Comparison of ENCODE assay signal across 9 cellular contexts in the genomic region with DNA sequence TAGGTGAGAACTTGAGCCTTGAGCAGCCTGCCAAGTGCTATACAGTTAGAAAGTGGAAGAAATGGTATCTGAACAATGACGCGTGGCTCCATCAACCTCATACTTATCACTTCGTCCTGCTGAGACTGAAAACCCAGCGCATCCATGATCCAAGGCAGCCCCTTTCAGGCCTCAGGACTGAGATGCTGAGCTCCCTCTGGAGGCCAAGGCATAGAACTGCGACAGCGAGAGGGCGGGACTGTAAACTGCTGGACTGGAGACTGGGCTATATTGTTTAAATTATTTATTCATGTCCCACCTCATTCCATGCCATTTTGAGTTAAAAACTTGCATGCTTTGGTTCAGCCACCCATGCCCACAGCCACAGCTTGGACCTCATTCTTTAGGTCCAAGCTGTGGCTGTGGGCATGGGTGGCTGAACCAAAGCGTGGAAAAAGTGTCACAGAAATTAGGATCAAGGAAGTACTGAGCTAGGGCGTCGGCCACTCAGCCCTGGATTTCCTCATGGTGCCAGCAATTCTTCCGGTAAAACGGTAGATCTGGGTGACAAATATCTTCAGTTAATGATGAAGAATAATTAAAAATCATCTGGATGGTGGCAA.
DNase-seq lines count a peak whose midpoint lies in the region; ATAC-seq and TF ChIP-seq lines count a peak whose summit lies in the region.
"Had no signal": no experiment of that assay in that cellular context is flagged by ENCODE, and none has a peak within 500 bp of the region (broad histone marks: within the 10 kb centered on the region; RNA-seq: fewer than 3 reads in every experiment).

No MANE protein-coding gene starts in this region.

- H3K36me3 Mint-ChIP-seq in CD8-positive, alpha-beta T cell, result no peaks in the 10 kb centered on the region

- in situ Hi-C loops in ACHN (cut with HindIII; ENCODE audit: low pct_ligation_motif_present, low pct_unique_long_range_greater_than_20kb, low sequenced_read_pairs), result no loop called here

- H3K4me1 ChIP-seq in liver (ENCODE audit: control insufficient read depth in 4 of 4, insufficient read depth in 4 of 4, low read length in 3 of 4), result no peaks in the 10 kb centered on the region
- H3K4me1 ChIP-seq in CD8-positive, alpha-beta T cell (ENCODE audit: insufficient read depth, low read length), result no peaks in the 10 kb centered on the region

- H3K27me3 Mint-ChIP-seq in CD8-positive, alpha-beta T cell (ENCODE audit: low read depth), result peaks cover 2% of the 10 kb centered on the region
- H3K27me3 Mint-ChIP-seq: central memory CD8-positive, alpha-beta T cell had no signal

- 78% methylated on average over 12 of the region's 12 CpGs for WGBS in liver

- peak; percentile 75 to 89 for TF ChIP-seq RAD21 in liver (IDR thresholded peaks at IDR 0.05)

- POLR2A ChIA-PET in CD8-positive, alpha-beta T cell (lab: Charles Lee), result no interaction called here

- CTCF ChIA-PET in CD8-positive, alpha-beta T cell (lab: Charles Lee), result no interaction called here

- H3K9ac ChIP-seq in liver (ENCODE audit: low read depth in 1 of 2, low read length in 2 of 2), result no peak overlapping the region

- H3K4me3 Mint-ChIP-seq in CD8-positive, alpha-beta T cell, result no peak overlapping the region
- H3K4me3 Mint-ChIP-seq: central memory CD8-positive, alpha-beta T cell had no signal

- no peak overlapping the region for H3K27ac ChIP-seq in liver (ENCODE audit: low read depth in 1 of 2, low read length in 2 of 2)
- H3K27ac ChIP-seq in CD8-positive, alpha-beta T cell (ENCODE audit: low read depth, low read length), result no peak overlapping the region

- H3K4me1 Mint-ChIP-seq in CD8-positive, alpha-beta T cell (ENCODE audit: low read depth), result no peaks in the 10 kb centered on the region
- H3K4me1 Mint-ChIP-seq: central memory CD8-positive, alpha-beta T cell had no signal

- no peak overlapping the region for H3K27ac Mint-ChIP-seq in CD8-positive, alpha-beta T cell

- H3K4me3 ChIP-seq in liver (ENCODE audit: low read depth in 1 of 3, low read length in 3 of 3), result no peak overlapping the region
- H3K4me3 ChIP-seq in CD8-positive, alpha-beta T cell (ENCODE audit: low read depth, low read length), result no peak overlapping the region

- H3K36me3 ChIP-seq in liver (ENCODE audit: control insufficient read depth in 4 of 4, insufficient read depth in 3 of 4, low read depth in 1 of 4, low read length in 3 of 4), result peaks cover 0 to 3% (median 1%) of the 10 kb centered on the region in 4 donors
- H3K36me3 ChIP-seq in CD8-positive, alpha-beta T cell (ENCODE audit: insufficient read depth, low read length), result no peaks in the 10 kb centered on the region

- DNase-seq in ACHN, result peak; percentile 37
- DNase-seq in NCI-H1092 (lab: John Stamatoyannopoulos, UW), result peak; percentile 3
- DNase-seq in cerebellar cortex (ENCODE audit: low spot score), result peak; percentile 22
- no peak for DNase-seq in NCI-H2081 treated with DMSO at 0.1 percent for 48 hours (lab: John Stamatoyannopoulos, UW)
- no peak for DNase-seq in LoVo (ENCODE audit: low spot score)
- DNase-seq in CD8-positive, alpha-beta T cell, result no peak

- H3K9me3 ChIP-seq in liver (ENCODE audit: control insufficient read depth in 4 of 4, low read length in 3 of 4), result no peaks in the 10 kb centered on the region
- H3K9me3 ChIP-seq in CD8-positive, alpha-beta T cell (ENCODE audit: low read length), result no peaks in the 10 kb centered on the region

- intact Hi-C loops in CD8-positive, alpha-beta T cell (cut with DNase I, micrococcal nuclease), result no loop called here

- TF ChIP-seq CTCF in GM12872 (IDR thresholded peaks at IDR 0.05; ENCODE audit: insufficient read depth, low read depth, low read length) (peak; percentile 82), liver (IDR thresholded peaks at IDR 0.05; ENCODE audit: low read depth, low read length, missing input control) (peak; percentile 59)
- TF ChIP-seq CTCF in CD8-positive, alpha-beta T cell (IDR thresholded peaks at IDR 0.05), result no peak

- ATAC-seq in CD8-positive, alpha-beta T cell, result no peak

- H3K27me3 ChIP-seq in liver (ENCODE audit: control insufficient read depth in 4 of 4, insufficient read depth in 4 of 4, low read length in 3 of 4), result no peaks in the 10 kb centered on the region
- H3K27me3 ChIP-seq in CD8-positive, alpha-beta T cell (ENCODE audit: insufficient read depth, low read length), result no peaks in the 10 kb centered on the region

- H3K9me3 Mint-ChIP-seq in CD8-positive, alpha-beta T cell, result no peaks in the 10 kb centered on the region

TF ChIP-seq in liver, 16 proteins besides CTCF, POLR2A, EP300 and RAD21:
- TF ChIP-seq, protein P1, sequence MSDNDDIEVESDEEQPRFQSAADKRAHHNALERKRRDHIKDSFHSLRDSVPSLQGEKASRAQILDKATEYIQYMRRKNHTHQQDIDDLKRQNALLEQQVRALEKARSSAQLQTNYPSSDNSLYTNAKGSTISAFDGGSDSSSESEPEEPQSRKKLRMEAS (IDR thresholded peaks at IDR 0.05), result no peak
- TF ChIP-seq YY1 (IDR thresholded peaks at IDR 0.05), result no peak
- no peak for TF ChIP-seq GABPA (IDR thresholded peaks at IDR 0.05 in 1 of 2, conservative IDR thresholded peaks at IDR 0.05 in 1 of 2)
- no peak for TF ChIP-seq FOXA1 (IDR thresholded peaks at IDR 0.05)
- no peak for TF ChIP-seq JUND (IDR thresholded peaks at IDR 0.05)
- no peak for TF ChIP-seq TAF1 (conservative IDR thresholded peaks at IDR 0.05)
- TF ChIP-seq, protein P2, sequence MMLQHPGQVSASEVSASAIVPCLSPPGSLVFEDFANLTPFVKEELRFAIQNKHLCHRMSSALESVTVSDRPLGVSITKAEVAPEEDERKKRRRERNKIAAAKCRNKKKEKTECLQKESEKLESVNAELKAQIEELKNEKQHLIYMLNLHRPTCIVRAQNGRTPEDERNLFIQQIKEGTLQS (IDR thresholded peaks at IDR 0.05), result no peak
- TF ChIP-seq, protein P3, sequence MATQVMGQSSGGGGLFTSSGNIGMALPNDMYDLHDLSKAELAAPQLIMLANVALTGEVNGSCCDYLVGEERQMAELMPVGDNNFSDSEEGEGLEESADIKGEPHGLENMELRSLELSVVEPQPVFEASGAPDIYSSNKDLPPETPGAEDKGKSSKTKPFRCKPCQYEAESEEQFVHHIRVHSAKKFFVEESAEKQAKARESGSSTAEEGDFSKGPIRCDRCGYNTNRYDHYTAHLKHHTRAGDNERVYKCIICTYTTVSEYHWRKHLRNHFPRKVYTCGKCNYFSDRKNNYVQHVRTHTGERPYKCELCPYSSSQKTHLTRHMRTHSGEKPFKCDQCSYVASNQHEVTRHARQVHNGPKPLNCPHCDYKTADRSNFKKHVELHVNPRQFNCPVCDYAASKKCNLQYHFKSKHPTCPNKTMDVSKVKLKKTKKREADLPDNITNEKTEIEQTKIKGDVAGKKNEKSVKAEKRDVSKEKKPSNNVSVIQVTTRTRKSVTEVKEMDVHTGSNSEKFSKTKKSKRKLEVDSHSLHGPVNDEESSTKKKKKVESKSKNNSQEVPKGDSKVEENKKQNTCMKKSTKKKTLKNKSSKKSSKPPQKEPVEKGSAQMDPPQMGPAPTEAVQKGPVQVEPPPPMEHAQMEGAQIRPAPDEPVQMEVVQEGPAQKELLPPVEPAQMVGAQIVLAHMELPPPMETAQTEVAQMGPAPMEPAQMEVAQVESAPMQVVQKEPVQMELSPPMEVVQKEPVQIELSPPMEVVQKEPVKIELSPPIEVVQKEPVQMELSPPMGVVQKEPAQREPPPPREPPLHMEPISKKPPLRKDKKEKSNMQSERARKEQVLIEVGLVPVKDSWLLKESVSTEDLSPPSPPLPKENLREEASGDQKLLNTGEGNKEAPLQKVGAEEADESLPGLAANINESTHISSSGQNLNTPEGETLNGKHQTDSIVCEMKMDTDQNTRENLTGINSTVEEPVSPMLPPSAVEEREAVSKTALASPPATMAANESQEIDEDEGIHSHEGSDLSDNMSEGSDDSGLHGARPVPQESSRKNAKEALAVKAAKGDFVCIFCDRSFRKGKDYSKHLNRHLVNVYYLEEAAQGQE (IDR thresholded peaks at IDR 0.05), result no peak
- no peak for TF ChIP-seq HNF4G (IDR thresholded peaks at IDR 0.05)
- TF ChIP-seq SP1 (IDR thresholded peaks at IDR 0.05), result no peak
- no peak for TF ChIP-seq EGR1 (IDR thresholded peaks at IDR 0.05; ENCODE audit: low read depth in 2 of 2)
- no peak for TF ChIP-seq HNF4A (conservative IDR thresholded peaks at IDR 0.05)
- TF ChIP-seq NR2F2 (IDR thresholded peaks at IDR 0.05), result no peak
- TF ChIP-seq, protein P4, sequence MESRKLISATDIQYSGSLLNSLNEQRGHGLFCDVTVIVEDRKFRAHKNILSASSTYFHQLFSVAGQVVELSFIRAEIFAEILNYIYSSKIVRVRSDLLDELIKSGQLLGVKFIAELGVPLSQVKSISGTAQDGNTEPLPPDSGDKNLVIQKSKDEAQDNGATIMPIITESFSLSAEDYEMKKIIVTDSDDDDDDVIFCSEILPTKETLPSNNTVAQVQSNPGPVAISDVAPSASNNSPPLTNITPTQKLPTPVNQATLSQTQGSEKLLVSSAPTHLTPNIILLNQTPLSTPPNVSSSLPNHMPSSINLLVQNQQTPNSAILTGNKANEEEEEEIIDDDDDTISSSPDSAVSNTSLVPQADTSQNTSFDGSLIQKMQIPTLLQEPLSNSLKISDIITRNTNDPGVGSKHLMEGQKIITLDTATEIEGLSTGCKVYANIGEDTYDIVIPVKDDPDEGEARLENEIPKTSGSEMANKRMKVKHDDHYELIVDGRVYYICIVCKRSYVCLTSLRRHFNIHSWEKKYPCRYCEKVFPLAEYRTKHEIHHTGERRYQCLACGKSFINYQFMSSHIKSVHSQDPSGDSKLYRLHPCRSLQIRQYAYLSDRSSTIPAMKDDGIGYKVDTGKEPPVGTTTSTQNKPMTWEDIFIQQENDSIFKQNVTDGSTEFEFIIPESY (IDR thresholded peaks at IDR 0.05), result no peak
- TF ChIP-seq RXRA (IDR thresholded peaks at IDR 0.05), result no peak
TF ChIP-seq in liver: peak in this region for 0.

Comparison
In these comparisons a context has a peak if more than half of its experiments do, and no peak if none do; other contexts are left out.
1. DNase-seq: peak in ACHN (single experiment), NCI-H1092 (single experiment) and cerebellar cortex (single experiment); none in NCI-H2081 treated with DMSO at 0.1 percent for 48 hours (single experiment), LoVo (single experiment) and CD8-positive, alpha-beta T cell (0 of 7).